In the genomic region with DNA sequence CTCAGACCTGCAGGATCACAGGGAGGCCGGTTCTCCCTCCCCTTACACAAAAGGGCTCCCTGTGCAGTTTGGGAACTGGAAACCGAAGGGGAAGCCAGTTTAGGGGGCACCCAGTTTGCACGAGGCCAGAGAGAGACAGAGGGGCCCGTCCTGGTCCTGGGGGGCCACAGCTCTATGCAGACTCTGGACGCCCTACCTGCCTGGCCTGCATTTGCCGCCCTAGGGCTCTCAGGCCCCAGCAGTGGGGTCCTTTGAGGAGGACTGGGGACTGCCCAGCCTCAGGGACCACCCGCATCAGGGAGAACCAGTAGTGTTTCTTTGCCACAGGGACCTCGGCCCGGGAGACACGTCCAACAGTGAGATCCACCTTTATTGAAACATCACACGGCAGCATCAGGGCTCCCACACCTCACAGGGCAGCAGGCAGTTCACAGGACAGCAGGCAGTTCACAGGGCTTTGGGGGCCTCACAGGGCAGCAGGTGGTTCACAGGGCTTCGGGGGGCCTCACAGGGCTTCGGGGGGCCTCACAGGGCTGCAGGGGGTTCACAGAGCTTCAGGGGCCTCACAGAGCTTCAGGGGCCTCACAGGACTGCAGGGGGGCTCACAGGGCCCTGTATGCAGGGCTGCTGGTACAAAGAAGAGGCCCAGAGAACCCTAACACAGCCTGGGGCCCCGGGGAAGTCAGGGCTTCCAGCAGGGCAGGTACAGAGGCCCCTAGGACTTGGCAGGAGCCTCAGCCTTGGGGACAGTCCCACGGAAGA, we compare ENCODE assay signal across 10 cellular contexts. TPM values are rescaled to one million over a fixed set of nuclear protein-coding genes. Genes with fewer than 3 reads are reported as not detected.
DNase-seq lines count a peak whose midpoint lies in the region; ATAC-seq, FAIRE-seq and TF ChIP-seq lines count a peak whose summit lies in the region.
"Had no signal": no experiment of that assay in that cellular context is flagged by ENCODE, and none has a peak within 500 bp of the region (broad histone marks: within the 10 kb centered on the region; RNA-seq: fewer than 3 reads in every experiment).

No MANE protein-coding gene starts in this region.

- no peaks in the 10 kb centered on the region for H3K36me3 Mint-ChIP-seq in natural killer cell treated with Interleukin-12 subunit alpha and Interleukin-12 subunit beta and Interleukin-15 and Interleukin-18, amount 100 ng/mL, for 72 hours

- H3K23me2 ChIP-seq in H1 (ENCODE audit: low read depth, low read length), result peaks cover 8% of the 10 kb centered on the region; the same call in 1 of the 2 replicates

- peak overlapping the region; percentile 36 for H3K4me3 Mint-ChIP-seq in natural killer cell treated with Interleukin-12 subunit alpha and Interleukin-12 subunit beta and Interleukin-15 and Interleukin-18, amount 100 ng/mL, for 72 hours

- H3K4ac ChIP-seq in H1 (replicated peaks; ENCODE audit: insufficient read length, low read depth, low read length), result no peak overlapping the region

- H4K20me1 ChIP-seq in OCI-LY3 (ENCODE audit: insufficient read depth, low read length) (no peaks in the 10 kb centered on the region; the same call in 1 of the 2 replicates), H1 (replicated peaks in 1 of 2; ENCODE audit: control insufficient read depth in 1 of 2, insufficient read depth in 2 of 2, low read length in 2 of 2) (peaks cover 0 to 10% of the 10 kb centered on the region in 2 experiments)

- H3K56ac ChIP-seq in H1 (replicated peaks; ENCODE audit: insufficient read length, low read depth, low read length), result no peak overlapping the region

- no peak for TF ChIP-seq RAD21 in H1 (IDR thresholded peaks at IDR 0.05 in 1 of 2, conservative IDR thresholded peaks at IDR 0.05 in 1 of 2; ENCODE audit: low read depth in 2 of 2, low read length in 2 of 2)

- H4K8ac ChIP-seq in H1 (ENCODE audit: extremely low read depth, insufficient read depth, low read length), result peak overlapping the region; percentile 30; the same call in 1 of the 2 replicates

- no peak for ATAC-seq in natural killer cell treated with Interleukin-12 subunit alpha and Interleukin-12 subunit beta and Interleukin-15 and Interleukin-18, amount 100 ng/mL, for 72 hours
- no peak for ATAC-seq in HG03521 (IDR thresholded peaks at IDR 0.05; ENCODE audit: unreplicated experiment)

- FAIRE-seq in H1 (lab: Jason Lieb, UNC), result no peak
- FAIRE-seq: islet of Langerhans had no signal

- peaks cover 3% of the 10 kb centered on the region; the same call in 1 of the 2 replicates for H3K79me1 ChIP-seq in H1 (ENCODE audit: low read depth, low read length)

- peak overlapping the region; percentile 39; the same call in 1 of the 2 replicates for H2BK12ac ChIP-seq in H1 (ENCODE audit: low read depth, low read length)

- peak overlapping the region in 1 of 2 donors; percentile 33 for H3K27ac Mint-ChIP-seq in natural killer cell treated with Interleukin-12 subunit alpha and Interleukin-12 subunit beta and Interleukin-15 and Interleukin-18, amount 100 ng/mL, for 72 hours

- H3K9me3 ChIP-seq in OCI-LY3 (ENCODE audit: insufficient read depth, low read length) (no peaks in the 10 kb centered on the region), H1 (ENCODE audit: insufficient read depth in 2 of 2, low read depth in 1 of 2, low read length in 1 of 2) (no peaks in the 10 kb centered on the region; a peak in 1 of 4 replicates)

- no peak overlapping the region for H2AK5ac ChIP-seq in H1 (ENCODE audit: low read depth, low read length)

- no peaks in the 10 kb centered on the region for H3K9me3 Mint-ChIP-seq in natural killer cell treated with Interleukin-12 subunit alpha and Interleukin-12 subunit beta and Interleukin-15 and Interleukin-18, amount 100 ng/mL, for 72 hours

- WGBS in H1 (ENCODE audit: extremely low coverage in 1 of 2, insufficient coverage in 1 of 2, insufficient read length in 1 of 2, insufficient replicate concordance in 2 of 2, low coverage in 1 of 2, low lambda C conversion rate in 2 of 2, missing lambda C conversion rate in 1 of 2), 2 experiments, result 57% methylated on average over 14 of the region's 15 CpGs; no CpG with 5 or more reads in 1 of the 2 experiments

- H3K18ac ChIP-seq in H1 (ENCODE audit: extremely low read depth, low read length), result no peak overlapping the region; the same call in 1 of the 2 replicates

- H3K23ac ChIP-seq in H1 (ENCODE audit: insufficient read length), result no peak overlapping the region

- H3K9ac ChIP-seq in OCI-LY3 (ENCODE audit: low read length) (peak overlapping the region; percentile 56), H1 (replicated peaks in 1 of 4; ENCODE audit: extremely low read depth in 1 of 4, low read depth in 3 of 4, low read length in 3 of 4) (no peak overlapping the region; a peak in 1 of 7 replicates)

- H4K91ac ChIP-seq in H1 (replicated peaks; ENCODE audit: insufficient read length, low read length), result no peak overlapping the region

- H2BK15ac ChIP-seq in H1 (ENCODE audit: low read length), result peak overlapping the region; percentile 72; the same call in 1 of the 2 replicates

- CTCF ChIA-PET in H1 (lab: Charles Lee; ENCODE audit: partially characterized antibody), result interaction anchor here (0.7 kb wide), 1 partner anchor 14 kb away, joined by 3 read pairs; no protein-coding TSS in a partner anchor

- H3K4me3 ChIP-seq in AG10803 (ENCODE audit: low read length) (peak overlapping the region; percentile 54), OCI-LY3 (ENCODE audit: low read length) (peak overlapping the region; percentile 98), H1 (ENCODE audit: extremely low read depth in 1 of 4, insufficient read depth in 2 of 4, low read depth in 3 of 4, low read length in 4 of 4) (peak overlapping the region in 3 of 4 experiments; percentile 4 to 89 (median 14); a peak in 3 of 8 replicates)

- no peak overlapping the region for H2BK20ac ChIP-seq in H1 (ENCODE audit: low read length)

- TF ChIP-seq CTCF in AG10803 (conservative IDR thresholded peaks at IDR 0.05; ENCODE audit: low read length) (no peak), OCI-LY3 (IDR thresholded peaks at IDR 0.05; ENCODE audit: low read depth, low read length) (no peak), H1 (IDR thresholded peaks at IDR 0.05; ENCODE audit: control extremely low read depth in 1 of 3, insufficient read depth in 1 of 3, low read depth in 1 of 3, low read length in 3 of 3) (no peak)

- H3K36me3 ChIP-seq in OCI-LY3 (replicated peaks; ENCODE audit: low read depth, low read length), result peaks cover 16% of the 10 kb centered on the region
- H3K36me3 ChIP-seq in H1 (ENCODE audit: control insufficient read depth in 2 of 4, insufficient read depth in 4 of 4, low read length in 3 of 4), result peaks cover 0 to 14% (median 7%) of the 10 kb centered on the region in 4 experiments; a peak in 6 of 8 replicates

- H3K79me2 ChIP-seq in OCI-LY3 (ENCODE audit: low read length), result peaks cover 14% of the 10 kb centered on the region
- H3K79me2 ChIP-seq in H1 (ENCODE audit: control insufficient read depth in 1 of 2, insufficient read depth in 2 of 2, low read length in 2 of 2), result no peaks in the 10 kb centered on the region; a peak in 1 of 4 replicates

- H3K27me3 Mint-ChIP-seq in natural killer cell treated with Interleukin-12 subunit alpha and Interleukin-12 subunit beta and Interleukin-15 and Interleukin-18, amount 100 ng/mL, for 72 hours, result no peaks in the 10 kb centered on the region

- peaks cover 0 to 11% of the 10 kb centered on the region in 2 donors for H3K4me1 Mint-ChIP-seq in natural killer cell treated with Interleukin-12 subunit alpha and Interleukin-12 subunit beta and Interleukin-15 and Interleukin-18, amount 100 ng/mL, for 72 hours (ENCODE audit: low read depth in 2 of 2)

- no peak overlapping the region for H3K14ac ChIP-seq in H1 (ENCODE audit: insufficient read length)

- H3K4me2 ChIP-seq in OCI-LY3 (ENCODE audit: low read length) (peak overlapping the region; percentile 69), H1 (ENCODE audit: insufficient read depth in 1 of 2, low read depth in 2 of 2, low read length in 2 of 2) (peak overlapping the region; percentile 59 to 75; a peak in 3 of 4 replicates)

- no peak for TF ChIP-seq EP300 in H1 (IDR thresholded peaks at IDR 0.05; ENCODE audit: borderline replicate concordance in 1 of 2, low read depth in 2 of 2, low read length in 2 of 2)

- TF ChIP-seq POLR2A in H1 (IDR thresholded peaks at IDR 0.05; ENCODE audit: control extremely low read depth in 1 of 2, low read depth in 2 of 2, low read length in 2 of 2), result no peak

- H3K4me1 ChIP-seq in OCI-LY3 (ENCODE audit: low read length), result peaks cover 27% of the 10 kb centered on the region
- H3K4me1 ChIP-seq in H1 (replicated peaks in 1 of 4; ENCODE audit: control insufficient read depth in 3 of 4, insufficient read depth in 4 of 4, low read length in 3 of 4), result peaks cover 0 to 22% (median 13%) of the 10 kb centered on the region in 4 experiments; a peak in 6 of 7 replicates

- H2BK5ac ChIP-seq in H1 (ENCODE audit: low read depth, low read length), result no peak overlapping the region

- no peaks in the 10 kb centered on the region for H3K27me3 ChIP-seq in OCI-LY3 (ENCODE audit: low read depth, low read length)
- peaks cover 0 to 19% (median 13%) of the 10 kb centered on the region in 4 experiments; a peak in 5 of 7 replicates for H3K27me3 ChIP-seq in H1 (replicated peaks in 1 of 4; ENCODE audit: control insufficient read depth in 3 of 4, extremely low read depth in 1 of 4, insufficient read depth in 3 of 4, low read length in 3 of 4)

- no peak overlapping the region for H2BK120ac ChIP-seq in H1 (replicated peaks; ENCODE audit: low read depth, low read length)

- DNase-seq in AG10803 (ENCODE audit: low read depth) (no peak), H1 (ENCODE audit: low read depth in 1 of 2, low spot score in 2 of 2) (no peak), NCI-H2081 (lab: John Stamatoyannopoulos, UW) (no peak)
- DNase-seq in natural killer cell treated with Interleukin-12 subunit alpha and Interleukin-12 subunit beta and Interleukin-15 and Interleukin-18, amount 100 ng/mL, for 72 hours (ENCODE audit: low spot score), result no peak
- no peak for DNase-seq in stimulated activated CD4-positive, alpha-beta T cell treated with anti-CD3 and anti-CD28 coated beads, Interleukin-2, amount 100 ng/mL, for 24 hours
- DNase-seq in effector CD4-positive, alpha-beta T cell, result no peak

- H4K5ac ChIP-seq in H1 (ENCODE audit: insufficient read length, low read depth, low read length), result no peak overlapping the region

- H2AFZ ChIP-seq in OCI-LY3 (ENCODE audit: low read depth, low read length) (no peak overlapping the region), H1 (ENCODE audit: low read length) (no peak overlapping the region; the same call in 1 of the 2 replicates)

- H3K27ac ChIP-seq in OCI-LY3 (ENCODE audit: low read length), result peak overlapping the region; percentile 13; the same call in 1 of the 2 replicates
- no peak overlapping the region for H3K27ac ChIP-seq in H1 (ENCODE audit: low read depth, low read length)

- POLR2A ChIA-PET in H1 (lab: Charles Lee; ENCODE audit: partially characterized antibody), result no interaction called here

RNA-seq across cellular contexts. Expression of a gene that starts 0.6 kb away (rescaled TPM):
- total RNA-seq in H1 (2021; fragmentation: NEBNext Ultra II Directional; extraction: Animal tissue kit (Norgen Biotek cat#: 25700)), result 55.5 and 56.7 TPM in 2 replicates
- 65.1 and 90.8 TPM in 2 replicates for polyA plus RNA-seq in H1 (2011; rRNA removed)
- 65.8 TPM for polyA plus RNA-seq in H1 (2011; cell fraction: cytosol; rRNA removed)
- 223 TPM for polyA plus RNA-seq in H1 (2011; cell fraction: nucleus; rRNA removed)
- polyA plus RNA-seq in H1 (2012, experiment 1 of 2), result 31.7 to 60.6 TPM (median 47.9 TPM) in 4 replicates
- 42.0 TPM for polyA plus RNA-seq in H1 (2012, experiment 2 of 2)
- polyA plus RNA-seq in H1 (2013, experiment 1 of 2), result 39.5 TPM
- 37.5 TPM for polyA plus RNA-seq in H1 (2013, experiment 2 of 2)
- polyA minus RNA-seq in H1 (2011; rRNA and poly(A)+ RNA removed), result 23.1 and 28.8 TPM in 2 replicates
- 32.0 TPM for polyA minus RNA-seq in H1 (2011; cell fraction: cytosol; rRNA and poly(A)+ RNA removed)
- polyA minus RNA-seq in H1 (2011; cell fraction: nucleus; rRNA and poly(A)+ RNA removed), result 41.2 TPM
- 10 to 100 TPM; 17.1 to 36.4 TPM for total RNA-seq in natural killer cell treated with Interleukin-12 subunit alpha and Interleukin-12 subunit beta and Interleukin-15 and Interleukin-18, amount 100 ng/mL, for 72 hours

RNA-seq across cellular contexts. Expression of a gene that starts 18.6 kb away (rescaled TPM):
- total RNA-seq in H1 (2021; fragmentation: NEBNext Ultra II Directional; extraction: Animal tissue kit (Norgen Biotek cat#: 25700)), result 0.33 and 0.48 TPM in 2 replicates
- polyA plus RNA-seq in H1 (2011; rRNA removed), result 0.51 and 1.1 TPM in 2 replicates
- 0.69 TPM for polyA plus RNA-seq in H1 (2011; cell fraction: cytosol; rRNA removed)
- polyA plus RNA-seq in H1 (2011; cell fraction: nucleus; rRNA removed), result 6.1 TPM
- polyA plus RNA-seq in H1 (2012, experiment 1 of 2), result 0.39 to 1.0 TPM (median 0.86 TPM) in 4 replicates
- 0.30 TPM for polyA plus RNA-seq in H1 (2012, experiment 2 of 2)
- 0.45 TPM for polyA plus RNA-seq in H1 (2013, experiment 1 of 2)
- polyA plus RNA-seq in H1 (2013, experiment 2 of 2), result 0.40 TPM
- polyA minus RNA-seq in H1 (2011; rRNA and poly(A)+ RNA removed), result 0.12 TPM in 1 of 2 replicates, not detected in the other
- polyA minus RNA-seq in H1 (2011; cell fraction: cytosol; rRNA and poly(A)+ RNA removed), result not detected
- polyA minus RNA-seq in H1 (2011; cell fraction: nucleus; rRNA and poly(A)+ RNA removed), result 0.40 TPM
- not detected for total RNA-seq in natural killer cell treated with Interleukin-12 subunit alpha and Interleukin-12 subunit beta and Interleukin-15 and Interleukin-18, amount 100 ng/mL, for 72 hours
- total RNA-seq: RPMI7951 had no signal

RNA-seq across cellular contexts. Expression of a gene that starts 36.6 kb away (rescaled TPM):
- 0.34 and 0.55 TPM in 2 replicates for total RNA-seq in H1 (2021; fragmentation: NEBNext Ultra II Directional; extraction: Animal tissue kit (Norgen Biotek cat#: 25700))
- polyA plus RNA-seq in H1 (2011; rRNA removed), result 0.91 and 1.5 TPM in 2 replicates
- polyA plus RNA-seq in H1 (2011; cell fraction: cytosol; rRNA removed), result 1.3 TPM
- 4.7 TPM for polyA plus RNA-seq in H1 (2011; cell fraction: nucleus; rRNA removed)
- 0.41 to 1.2 TPM (median 0.88 TPM) in 4 replicates for polyA plus RNA-seq in H1 (2012, experiment 1 of 2)
- 0.25 TPM for polyA plus RNA-seq in H1 (2012, experiment 2 of 2)
- polyA plus RNA-seq in H1 (2013, experiment 1 of 2), result 0.53 TPM
- 0.44 TPM for polyA plus RNA-seq in H1 (2013, experiment 2 of 2)
- polyA minus RNA-seq in H1 (2011; rRNA and poly(A)+ RNA removed), result not detected in 2 replicates
- 0.81 TPM for polyA minus RNA-seq in H1 (2011; cell fraction: cytosol; rRNA and poly(A)+ RNA removed)
- 1.5 TPM for polyA minus RNA-seq in H1 (2011; cell fraction: nucleus; rRNA and poly(A)+ RNA removed)
- under 1 TPM; 0.33 to 0.62 TPM for total RNA-seq in natural killer cell treated with Interleukin-12 subunit alpha and Interleukin-12 subunit beta and Interleukin-15 and Interleukin-18, amount 100 ng/mL, for 72 hours
- total RNA-seq: RPMI7951 had no signal

RNA-seq across cellular contexts. Expression of a gene that starts 36.8 kb away (rescaled TPM):
- 7.0 and 7.2 TPM in 2 replicates for total RNA-seq in H1 (2021; fragmentation: NEBNext Ultra II Directional; extraction: Animal tissue kit (Norgen Biotek cat#: 25700))
- polyA plus RNA-seq in H1 (2011; rRNA removed), result 9.4 and 12.7 TPM in 2 replicates
- 11.1 TPM for polyA plus RNA-seq in H1 (2011; cell fraction: cytosol; rRNA removed)
- polyA plus RNA-seq in H1 (2011; cell fraction: nucleus; rRNA removed), result 40.6 TPM
- 4.4 to 11.7 TPM (median 10.6 TPM) in 4 replicates for polyA plus RNA-seq in H1 (2012, experiment 1 of 2)
- polyA plus RNA-seq in H1 (2012, experiment 2 of 2), result 6.7 TPM
- 5.3 TPM for polyA plus RNA-seq in H1 (2013, experiment 1 of 2)
- 4.9 TPM for polyA plus RNA-seq in H1 (2013, experiment 2 of 2)
- polyA minus RNA-seq in H1 (2011; rRNA and poly(A)+ RNA removed), result 2.7 and 6.9 TPM in 2 replicates
- 6.4 TPM for polyA minus RNA-seq in H1 (2011; cell fraction: cytosol; rRNA and poly(A)+ RNA removed)
- polyA minus RNA-seq in H1 (2011; cell fraction: nucleus; rRNA and poly(A)+ RNA removed), result 11.7 TPM
- total RNA-seq in natural killer cell treated with Interleukin-12 subunit alpha and Interleukin-12 subunit beta and Interleukin-15 and Interleukin-18, amount 100 ng/mL, for 72 hours, result 1 to 10 TPM; 7.6 to 7.9 TPM

Comparison
In these comparisons a context has a peak if more than half of its experiments do, and no peak if none do; other contexts are left out.
1. H3K4me3 ChIP-seq: peak in every context shown above with its lines; median percentile 98 in OCI-LY3; 54 in AG10803; 14 in H1.